ENCODE assay signal across 2 cellular contexts in genomic region chr1:15603966-15604282, GRCh38.
TF ChIP-seq lines count a peak whose summit lies in the region.

No MANE protein-coding gene starts in this region.

TF ChIP-seq in GM12878, 131 proteins besides CTCF, POLR2A, EP300 and RAD21:
- TF ChIP-seq MLLT1 (IDR thresholded peaks at IDR 0.05): 0 out of 2 replicates have a peak, but pooled peaks have one; percentile 23
- TF ChIP-seq CBX5 (IDR thresholded peaks at IDR 0.05; ENCODE audit: low read depth): 0 out of 2 replicates have a peak, but pooled peaks have one; percentile 3
- TF ChIP-seq ZNF217 (IDR thresholded peaks at IDR 0.05): 0 out of 2 replicates have a peak, but pooled peaks have one; percentile 25
- TF ChIP-seq SMAD1 (IDR thresholded peaks at IDR 0.05; ENCODE audit: low read depth, partially characterized antibody): peak; percentile 14

TF ChIP-seq in HepG2, 621 proteins besides CTCF, POLR2A, EP300 and RAD21 (continues in another document):
- TF ChIP-seq ELF4 (CRISPR knock-in tag; IDR thresholded peaks at IDR 0.05; ENCODE audit: borderline replicate concordance) (0 out of 2 replicates have a peak, but pooled peaks have one; percentile 13), ZBTB21 (CRISPR knock-in tag; IDR thresholded peaks at IDR 0.05) (0 out of 2 replicates have a peak, but pooled peaks have one; percentile 1), RCOR2 (CRISPR knock-in tag; IDR thresholded peaks at IDR 0.05) (peak; percentile 4; the same call in 1 of the 2 replicates), SIN3A (IDR thresholded peaks at IDR 0.05; ENCODE audit: borderline replicate concordance, low read depth, low read length) (peak; percentile 14; the same call in 1 of the 2 replicates), ZNF18 (CRISPR knock-in tag; IDR thresholded peaks at IDR 0.05; ENCODE audit: insufficient replicate concordance) (peak; percentile 2), MLXIP (CRISPR knock-in tag; IDR thresholded peaks at IDR 0.05; ENCODE audit: borderline replicate concordance) (0 out of 2 replicates have a peak, but pooled peaks have one; percentile 6), ZNF407 (CRISPR knock-in tag; IDR thresholded peaks at IDR 0.05; ENCODE audit: not compliant biosample characterization) (peak; percentile 8), DZIP1 (CRISPR knock-in tag; IDR thresholded peaks at IDR 0.05) (0 out of 2 replicates have a peak, but pooled peaks have one; percentile 5), RERE (CRISPR knock-in tag; IDR thresholded peaks at IDR 0.05; ENCODE audit: low read depth) (0 out of 2 replicates have a peak, but pooled peaks have one; percentile 8), ZNF704 (CRISPR knock-in tag; IDR thresholded peaks at IDR 0.05; ENCODE audit: borderline replicate concordance) (0 out of 2 replicates have a peak, but pooled peaks have one; percentile 14), ZC3H13 (CRISPR knock-in tag; IDR thresholded peaks at IDR 0.05) (0 out of 2 replicates have a peak, but pooled peaks have one; percentile 31), ZMYM2 (CRISPR knock-in tag; IDR thresholded peaks at IDR 0.05) (peak; percentile 49; the same call in 1 of the 2 replicates), FOXO4 (CRISPR knock-in tag; conservative IDR thresholded peaks at IDR 0.05) (peak; percentile 90; the same call in 1 of the 2 replicates), ZNF709 (CRISPR knock-in tag; IDR thresholded peaks at IDR 0.05) (peak; percentile 6; the same call in 1 of the 2 replicates), ZNF280D (CRISPR knock-in tag; IDR thresholded peaks at IDR 0.05) (0 out of 2 replicates have a peak, but pooled peaks have one; percentile 16)
